ENCODE assay signal across 1 cellular context in the genomic region with DNA sequence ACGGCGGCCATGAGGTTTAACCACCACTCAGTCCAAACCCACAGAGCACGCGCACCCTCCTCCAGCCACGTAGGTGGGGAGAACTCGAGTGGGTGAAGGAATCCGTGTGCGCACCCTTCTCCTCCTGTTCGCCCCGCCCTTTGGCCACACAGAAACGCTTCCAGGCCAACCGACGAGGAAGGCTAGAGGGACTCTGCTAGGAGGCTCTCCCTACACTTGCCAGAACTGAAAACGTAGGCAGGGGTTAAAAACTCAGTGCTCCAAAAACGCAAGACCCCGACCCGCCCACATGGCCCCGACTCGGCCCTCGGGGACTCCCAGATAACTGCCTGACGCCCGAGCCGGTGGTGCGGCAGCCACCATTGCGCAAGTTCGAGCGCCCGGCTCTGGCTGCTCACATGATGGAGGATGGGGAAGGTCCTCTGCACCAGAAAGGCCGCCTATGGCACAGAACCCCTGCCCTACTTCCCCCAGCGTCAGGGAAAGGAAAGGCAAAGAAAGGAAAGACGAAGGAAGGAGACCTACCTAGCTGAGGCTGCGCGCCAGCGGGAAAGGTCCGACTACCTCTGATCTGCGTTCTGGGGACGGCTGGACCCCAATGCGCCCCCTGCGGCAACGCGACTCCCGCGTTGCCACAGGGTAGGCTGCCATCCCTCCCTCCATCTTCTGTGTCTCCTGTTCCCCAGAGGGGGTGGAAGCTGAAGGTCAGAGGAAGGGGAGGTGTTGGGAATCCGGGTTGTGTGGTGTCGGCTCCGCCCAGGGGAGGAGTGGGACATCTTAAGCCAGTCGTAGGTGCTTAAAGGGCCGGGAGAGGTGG.
TF ChIP-seq lines count a peak whose summit lies in the region.

No MANE protein-coding gene starts in this region.

TF ChIP-seq in neural cell, 6 proteins besides CTCF, POLR2A, EP300 and RAD21 (continued from another document):
- TF ChIP-seq, protein P1, sequence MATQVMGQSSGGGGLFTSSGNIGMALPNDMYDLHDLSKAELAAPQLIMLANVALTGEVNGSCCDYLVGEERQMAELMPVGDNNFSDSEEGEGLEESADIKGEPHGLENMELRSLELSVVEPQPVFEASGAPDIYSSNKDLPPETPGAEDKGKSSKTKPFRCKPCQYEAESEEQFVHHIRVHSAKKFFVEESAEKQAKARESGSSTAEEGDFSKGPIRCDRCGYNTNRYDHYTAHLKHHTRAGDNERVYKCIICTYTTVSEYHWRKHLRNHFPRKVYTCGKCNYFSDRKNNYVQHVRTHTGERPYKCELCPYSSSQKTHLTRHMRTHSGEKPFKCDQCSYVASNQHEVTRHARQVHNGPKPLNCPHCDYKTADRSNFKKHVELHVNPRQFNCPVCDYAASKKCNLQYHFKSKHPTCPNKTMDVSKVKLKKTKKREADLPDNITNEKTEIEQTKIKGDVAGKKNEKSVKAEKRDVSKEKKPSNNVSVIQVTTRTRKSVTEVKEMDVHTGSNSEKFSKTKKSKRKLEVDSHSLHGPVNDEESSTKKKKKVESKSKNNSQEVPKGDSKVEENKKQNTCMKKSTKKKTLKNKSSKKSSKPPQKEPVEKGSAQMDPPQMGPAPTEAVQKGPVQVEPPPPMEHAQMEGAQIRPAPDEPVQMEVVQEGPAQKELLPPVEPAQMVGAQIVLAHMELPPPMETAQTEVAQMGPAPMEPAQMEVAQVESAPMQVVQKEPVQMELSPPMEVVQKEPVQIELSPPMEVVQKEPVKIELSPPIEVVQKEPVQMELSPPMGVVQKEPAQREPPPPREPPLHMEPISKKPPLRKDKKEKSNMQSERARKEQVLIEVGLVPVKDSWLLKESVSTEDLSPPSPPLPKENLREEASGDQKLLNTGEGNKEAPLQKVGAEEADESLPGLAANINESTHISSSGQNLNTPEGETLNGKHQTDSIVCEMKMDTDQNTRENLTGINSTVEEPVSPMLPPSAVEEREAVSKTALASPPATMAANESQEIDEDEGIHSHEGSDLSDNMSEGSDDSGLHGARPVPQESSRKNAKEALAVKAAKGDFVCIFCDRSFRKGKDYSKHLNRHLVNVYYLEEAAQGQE (IDR thresholded peaks at IDR 0.05; ENCODE audit: borderline replicate concordance), result peak; percentile 20
- peak; percentile 15 for TF ChIP-seq MXI1 (conservative IDR thresholded peaks at IDR 0.05; ENCODE audit: poor library complexity, severe bottlenecking)
